ENCODE assay signal across 9 cellular contexts in genomic region chr17:1606352-1606985, GRCh38. TPM values are rescaled to one million over a fixed set of nuclear protein-coding genes. Genes with fewer than 3 reads are reported as not detected.
A peak's percentile ranks its signal among the peaks of the same experiment; 100 is the strongest.
DNase-seq lines count a peak whose midpoint lies in the region; ATAC-seq and TF ChIP-seq lines count a peak whose summit lies in the region.
"Had no signal": no experiment of that assay in that cellular context is flagged by ENCODE, and none has a peak within 500 bp of the region (broad histone marks: within the 10 kb centered on the region; RNA-seq: fewer than 3 reads in every experiment).

No MANE protein-coding gene starts in this region.

- DNase-seq in GM13977 (ENCODE audit: low spot score) (peak; percentile 49), dermis blood vessel endothelial cell (no peak)

- H3K9me3 ChIP-seq in skeletal muscle tissue (ENCODE audit: control insufficient read depth in 3 of 3, low read length in 3 of 3), result no peaks in the 10 kb centered on the region

- H3K4me3 ChIP-seq in skeletal muscle tissue (ENCODE audit: low read length in 3 of 3), result no peak overlapping the region

- peak overlapping the region; percentile 68 for H3K27ac ChIP-seq in skeletal muscle tissue (ENCODE audit: low read depth, low read length)
- H3K27ac ChIP-seq: epithelial cell of prostate had no signal

- in situ Hi-C loops in GM13977 (cut with MboI; ENCODE audit: low pct_unique_long_range_greater_than_20kb, low sequenced_read_pairs, unreplicated experiment), result no loop called here

- H3K4me1 ChIP-seq in skeletal muscle tissue (ENCODE audit: control insufficient read depth in 3 of 3, insufficient read depth in 3 of 3, low read length in 3 of 3), result peaks cover 8 to 31% (median 10%) of the 10 kb centered on the region in 3 donors

- H3K36me3 ChIP-seq in skeletal muscle tissue (ENCODE audit: control insufficient read depth in 3 of 3, insufficient read depth in 3 of 3, low read length in 3 of 3), result peaks cover 0 to 6% (median 5%) of the 10 kb centered on the region in 3 donors

- no peaks in the 10 kb centered on the region for H3K27me3 ChIP-seq in skeletal muscle tissue (ENCODE audit: control insufficient read depth in 3 of 3, insufficient read depth in 3 of 3, low read length in 3 of 3)

- no peak for TF ChIP-seq CTCF in GM13977 (IDR thresholded peaks at IDR 0.05; ENCODE audit: extremely low read depth, insufficient read depth, missing control alignments)

- ATAC-seq in HG02759 (IDR thresholded peaks at IDR 0.05; ENCODE audit: unreplicated experiment), result peak; percentile 38
- peak; percentile 8 for ATAC-seq in esophagus mucosa
- no peak for ATAC-seq in GM18519 (IDR thresholded peaks at IDR 0.05; ENCODE audit: low FRiP score, unreplicated experiment)
- no peak for ATAC-seq in HG02623 (IDR thresholded peaks at IDR 0.05; ENCODE audit: unreplicated experiment)
- ATAC-seq in GM21423 (IDR thresholded peaks at IDR 0.05; ENCODE audit: unreplicated experiment), result no peak

- no peak overlapping the region for H3K9ac ChIP-seq in skeletal muscle tissue (ENCODE audit: low read depth in 1 of 3, low read length in 3 of 3)

RNA-seq across cellular contexts. Expression of gene SLC43A2, which starts 22.2 kb away (rescaled TPM):
- 3.6 TPM for total RNA-seq in esophagus mucosa
- 4.7 TPM for total RNA-seq in skeletal muscle tissue
- 33.9 and 53.5 TPM in 2 replicates for total RNA-seq in dermis blood vessel endothelial cell

RNA-seq across cellular contexts. Expression of gene SCARF1, which starts 39.1 kb away (rescaled TPM):
- total RNA-seq in esophagus mucosa (2.3 TPM), skeletal muscle tissue (5.7 TPM), dermis blood vessel endothelial cell (172 and 200 TPM in 2 replicates)

RNA-seq across cellular contexts. Expression of gene RILP, which starts 43.2 kb away (rescaled TPM):
- total RNA-seq in esophagus mucosa, result 5.3 TPM
- total RNA-seq in skeletal muscle tissue, result 9.9 TPM
- 12.0 and 15.7 TPM in 2 replicates for total RNA-seq in dermis blood vessel endothelial cell

RNA-seq across cellular contexts. Expression of gene PITPNA, which starts 43.9 kb away (rescaled TPM):
- total RNA-seq in esophagus mucosa (94.4 TPM), skeletal muscle tissue (11.0 TPM), dermis blood vessel endothelial cell (18.5 and 29.6 TPM in 2 replicates)

Comparison
In these comparisons a context has a peak if more than half of its experiments do, and no peak if none do; other contexts are left out.
1. ATAC-seq: peak in HG02759 (single experiment) and esophagus mucosa (single experiment); none in GM18519 (single experiment), HG02623 (single experiment) and GM21423 (single experiment).
2. RNA of gene SCARF1, which starts 39.1 kb away (total RNA-seq): 172 to 200 TPM in dermis blood vessel endothelial cell; 5.7 TPM in skeletal muscle tissue (single experiment) and 2.3 TPM in esophagus mucosa (single experiment); every median in the first group is over 10 times any median in the second.